26 cellular contexts compared by ENCODE assay signal in genomic region chr1:119739150-119739549, GRCh38. TPM values are rescaled to one million over a fixed set of nuclear protein-coding genes. Genes with fewer than 3 reads are reported as not detected.
DNase-seq lines count a peak whose midpoint lies in the region; ATAC-seq, FAIRE-seq and TF ChIP-seq lines count a peak whose summit lies in the region.
"Had no signal": no experiment of that assay in that cellular context is flagged by ENCODE, and none has a peak within 500 bp of the region (broad histone marks: within the 10 kb centered on the region; RNA-seq: fewer than 3 reads in every experiment).

No MANE protein-coding gene starts in this region.

- H3K23ac ChIP-seq in trophoblast cell (ENCODE audit: low read length) = no peak overlapping the region

- peaks cover 51% of the 10 kb centered on the region for H3F3A ChIP-seq in GM23338 (replicated peaks; ENCODE audit: low read depth)

- peaks cover 20% of the 10 kb centered on the region for H3K27me3 Mint-ChIP-seq in GM23338 (ENCODE audit: insufficient read depth, low read depth, poor library complexity)

- WGBS in trophoblast cell (ENCODE audit: extremely low coverage, insufficient coverage, insufficient read length) = no CpG with 5 or more reads among the region's 6 CpGs

- H3K9ac ChIP-seq in kidney (ENCODE audit: low read length in 2 of 2) (no peak overlapping the region), trophoblast cell (ENCODE audit: low read length) (no peak overlapping the region)
- H3K9ac ChIP-seq: KMS-11 had no signal

- no peaks in the 10 kb centered on the region for H3K79me1 ChIP-seq in trophoblast cell (ENCODE audit: low read length)

- H3K36me3 ChIP-seq in GM23338 (ENCODE audit: insufficient read depth) (peaks cover 58% of the 10 kb centered on the region), kidney (ENCODE audit: control insufficient read depth in 1 of 2, insufficient read depth in 2 of 2, low read length in 2 of 2) (no peaks in the 10 kb centered on the region), trophoblast cell (ENCODE audit: control insufficient read depth in 1 of 2, insufficient read depth in 2 of 2, low read length in 2 of 2) (peaks cover 79 to 82% of the 10 kb centered on the region in 2 experiments)

- H2BK12ac ChIP-seq in trophoblast cell (ENCODE audit: low read length) = no peak overlapping the region

- no peak overlapping the region for H3K18ac ChIP-seq in trophoblast cell (ENCODE audit: low read length)

- H3K4me3 ChIP-seq in GM23338 (no peak overlapping the region), kidney (ENCODE audit: low read length in 2 of 2) (no peak overlapping the region), trophoblast cell (ENCODE audit: low read depth, low read length) (no peak overlapping the region)
- H3K4me3 ChIP-seq: SJSA1 had no signal

- no peak overlapping the region for H2AFZ ChIP-seq in GM23338
- no peak overlapping the region for H2AFZ ChIP-seq in trophoblast cell (ENCODE audit: insufficient read depth, low read length, poor library complexity)

- no peak overlapping the region for H3K4ac ChIP-seq in trophoblast cell (ENCODE audit: low read depth, low read length)

- TF ChIP-seq CTCF in GM23338 (conservative IDR thresholded peaks at IDR 0.05; ENCODE audit: low read depth in 2 of 2) (no peak), kidney (IDR thresholded peaks at IDR 0.05; ENCODE audit: borderline replicate concordance, extremely low read depth, insufficient read depth) (no peak)

- no peak overlapping the region for H2BK5ac ChIP-seq in trophoblast cell (ENCODE audit: low read depth, low read length, poor library complexity)

- H3K27ac ChIP-seq in GM23338 (ENCODE audit: low read depth) = 0 out of 2 replicates have a peak overlapping the region, but pooled peaks have one; percentile 57
- no peak overlapping the region for H3K27ac ChIP-seq in kidney (ENCODE audit: low read depth in 2 of 2, low read length in 2 of 2)
- peak overlapping the region; percentile 96 for H3K27ac ChIP-seq in substantia nigra (ENCODE audit: low read depth, low read length, poor library complexity, severe bottlenecking)
- no peak overlapping the region for H3K27ac ChIP-seq in trophoblast cell (ENCODE audit: low read depth, low read length)
- H3K27ac ChIP-seq: KMS-11, SJSA1 had no signal

- H3K4me1 Mint-ChIP-seq in GM23338 = peaks cover 11% of the 10 kb centered on the region

- ATAC-seq in GM23338 (no peak), HG02884 (IDR thresholded peaks at IDR 0.05; ENCODE audit: unreplicated experiment) (no peak), HG02798 (IDR thresholded peaks at IDR 0.05; ENCODE audit: poor library complexity, unreplicated experiment) (no peak)

- H3K14ac ChIP-seq in trophoblast cell (ENCODE audit: low read length) = no peak overlapping the region

- H3K79me2 ChIP-seq in GM23338 (replicated peaks; ENCODE audit: insufficient read depth) (peaks cover 2% of the 10 kb centered on the region; the same call in 1 of the 2 replicates), trophoblast cell (ENCODE audit: control insufficient read depth, insufficient read depth, low read length, poor library complexity) (no peaks in the 10 kb centered on the region)

- no peak overlapping the region for H4K8ac ChIP-seq in trophoblast cell (ENCODE audit: low read depth, low read length)

- H4K12ac ChIP-seq in trophoblast cell (ENCODE audit: low read depth, low read length) = no peak overlapping the region

- no peak overlapping the region for H3K27ac Mint-ChIP-seq in GM23338
- H3K27ac Mint-ChIP-seq: CD4-positive, CD25-positive, alpha-beta regulatory T cell had no signal

- intact Hi-C loops in kidney (cut with DNase I) = no loop called here

- no peaks in the 10 kb centered on the region for H3K4me1 ChIP-seq in GM23338 (ENCODE audit: insufficient read depth)
- H3K4me1 ChIP-seq in kidney (ENCODE audit: control insufficient read depth in 1 of 2, insufficient read depth in 1 of 2, low read depth in 1 of 2, low read length in 2 of 2) = peaks cover 34 to 38% of the 10 kb centered on the region in 2 donors
- no peaks in the 10 kb centered on the region for H3K4me1 ChIP-seq in trophoblast cell (ENCODE audit: control insufficient read depth in 1 of 2, insufficient read depth in 2 of 2, low read length in 2 of 2)
- H3K4me1 ChIP-seq: SJSA1 had no signal

- H3K4me2 ChIP-seq in GM23338 = no peak overlapping the region
- H3K4me2 ChIP-seq in trophoblast cell (ENCODE audit: low read length) = no peak overlapping the region
- H3K4me2 ChIP-seq: KMS-11 had no signal

- H2BK120ac ChIP-seq in trophoblast cell (ENCODE audit: insufficient read depth, low read length, poor library complexity) = no peak overlapping the region

- FAIRE-seq in kidney (lab: Jason Lieb, UNC) = no peak
- FAIRE-seq: H54, HTR-8/SVneo, RCC 7860 had no signal

- DNase-seq in GM23338 (ENCODE audit: low spot score) (no peak), OCI-M1 (lab: John Stamatoyannopoulos, UW) (peak; percentile 14), kidney (peak; percentile 51), substantia nigra (lab: John Stamatoyannopoulos, UW) (no peak), trophoblast cell (no peak)
- DNase-seq: CD4-positive, CD25-positive, alpha-beta regulatory T cell; EL; GF-D8; IMR-90; NCI-H1092 treated with DMSO at 0.1 percent for 48 hours; NCI-H146; NCI-H2029; NCI-H2171; NCI-H345; NCI-H524; NCI-H774 had no signal

- peaks cover 97% of the 10 kb centered on the region for H3K36me3 Mint-ChIP-seq in GM23338 (ENCODE audit: low read depth)
- H3K36me3 Mint-ChIP-seq: CD4-positive, CD25-positive, alpha-beta regulatory T cell had no signal

- no peaks in the 10 kb centered on the region for H3K9me2 ChIP-seq in GM23338 (ENCODE audit: insufficient read depth)

- no peak overlapping the region for H3K4me3 Mint-ChIP-seq in GM23338
- H3K4me3 Mint-ChIP-seq: CD4-positive, CD25-positive, alpha-beta regulatory T cell had no signal

- H3K9me3 ChIP-seq in kidney (ENCODE audit: control insufficient read depth in 1 of 2, low read length in 2 of 2) (no peaks in the 10 kb centered on the region), trophoblast cell (ENCODE audit: insufficient read depth, low read depth, low read length) (no peaks in the 10 kb centered on the region)
- H3K9me3 ChIP-seq: SJSA1 had no signal

- H4K20me1 ChIP-seq in GM23338 (replicated peaks; ENCODE audit: insufficient read depth) = peaks cover 40% of the 10 kb centered on the region

- no peaks in the 10 kb centered on the region for H3K27me3 ChIP-seq in GM23338 (ENCODE audit: insufficient read depth)
- no peaks in the 10 kb centered on the region for H3K27me3 ChIP-seq in trophoblast cell (ENCODE audit: insufficient read depth, low read length)
- H3K27me3 ChIP-seq: SJSA1 had no signal

- H3K9me3 Mint-ChIP-seq in GM23338 = no peaks in the 10 kb centered on the region

- H2AK5ac ChIP-seq in trophoblast cell (ENCODE audit: low read length) = no peak overlapping the region

- H4K91ac ChIP-seq in trophoblast cell (ENCODE audit: low read depth, low read length) = no peak overlapping the region

TF ChIP-seq in GM23338, 12 proteins besides CTCF, POLR2A, EP300 and RAD21:
- no peak for TF ChIP-seq POLR2AphosphoS5 (IDR thresholded peaks at IDR 0.05; ENCODE audit: low read depth)
- TF ChIP-seq ZNF331 (CRISPR knock-in tag; IDR thresholded peaks at IDR 0.05; ENCODE audit: low read depth) = no peak
- TF ChIP-seq EZH2 (IDR thresholded peaks at IDR 0.05; ENCODE audit: low read depth, unreplicated experiment) = no peak
- TF ChIP-seq ZNF114 (CRISPR knock-in tag; IDR thresholded peaks at IDR 0.05) = no peak
- no peak for TF ChIP-seq STAT1 (IDR thresholded peaks at IDR 0.05; ENCODE audit: unreplicated experiment)
- TF ChIP-seq NANOG (IDR thresholded peaks at IDR 0.05; ENCODE audit: borderline replicate concordance) = no peak

RNA-seq across cellular contexts. Expression of gene PHGDH, which starts 27.4 kb away (rescaled TPM):
- total RNA-seq in GM23338 (2014; rRNA removed; shearing (Covaris generic)) = 816 and 885 TPM in 2 replicates
- 612 and 652 TPM in 2 replicates for polyA plus RNA-seq in GM23338 (2016; fragmentation: Nextera tagmentation; extraction: Ambion mirVana)
- total RNA-seq in kidney = 71.9 TPM
- 126 TPM for polyA plus RNA-seq in kidney (ENCODE audit: insufficient read depth, low read depth, low replicate concordance)
- 111 and 114 TPM in 2 replicates for polyA plus RNA-seq in trophoblast cell (2013)

RNA-seq across cellular contexts. Expression of gene HMGCS2, which starts 29.6 kb away (rescaled TPM):
- total RNA-seq in GM23338 (2014; rRNA removed; shearing (Covaris generic)) = not detected in 2 replicates
- polyA plus RNA-seq in GM23338 (2016; fragmentation: Nextera tagmentation; extraction: Ambion mirVana) = not detected in 2 replicates
- total RNA-seq in kidney = 3.9 TPM
- polyA plus RNA-seq in kidney (ENCODE audit: insufficient read depth, low read depth, low replicate concordance) = 163 TPM
- polyA plus RNA-seq in trophoblast cell (2013) = 0.07 TPM in 1 of 2 replicates, not detected in the other
- total RNA-seq: A673; CD4-positive, CD25-positive, alpha-beta regulatory T cell; IMR-90; OCI-LY7; SJSA1 had no signal
- polyA plus RNA-seq: BJ; CD4-positive, CD25-positive, alpha-beta regulatory T cell; IMR-90 had no signal

Comparison
In these comparisons a context has a peak if more than half of its experiments do, and no peak if none do; other contexts are left out.
1. DNase-seq: peak in OCI-M1 (single experiment) and kidney (single experiment); none in GM23338 (single experiment), substantia nigra (0 of 49) and trophoblast cell (0 of 2).
2. H3K27ac ChIP-seq: peak in GM23338 (single experiment) and substantia nigra (single experiment); none in kidney (0 of 2) and trophoblast cell (single experiment).
3. RNA of gene PHGDH, which starts 27.4 kb away (total RNA-seq): 816 to 885 TPM in GM23338; 71.9 TPM in kidney (single experiment); every median in the first group is over 10 times any median in the second.